Comparison of ENCODE assay signal across 19 cellular contexts in the genomic region with DNA sequence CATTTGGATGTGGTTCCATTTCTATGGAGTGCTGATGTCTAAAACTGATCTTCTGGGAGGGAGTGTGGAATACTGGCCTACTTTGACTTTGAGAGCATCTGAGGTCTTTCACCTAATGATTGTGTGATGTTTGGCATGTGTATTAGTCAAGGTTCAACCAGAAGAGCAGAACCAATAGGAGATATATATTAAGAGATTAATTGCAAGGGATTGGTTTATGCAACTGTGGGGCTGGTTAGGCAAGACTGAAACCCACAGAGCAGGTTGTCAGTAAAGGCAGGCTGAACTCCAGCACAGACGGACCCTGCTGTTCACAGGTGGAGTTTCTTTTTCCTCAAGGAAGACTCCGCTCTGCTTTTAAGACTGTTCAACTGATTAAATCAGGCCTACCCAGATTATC. TPM values are rescaled to one million over a fixed set of nuclear protein-coding genes. Genes with fewer than 3 reads are reported as not detected.
DNase-seq lines count a peak whose midpoint lies in the region; ATAC-seq and TF ChIP-seq lines count a peak whose summit lies in the region.
"Had no signal": no experiment of that assay in that cellular context is flagged by ENCODE, and none has a peak within 500 bp of the region (broad histone marks: within the 10 kb centered on the region; RNA-seq: fewer than 3 reads in every experiment).

No MANE protein-coding gene starts in this region.

- peak overlapping the region; percentile 21 for H3K4me2 ChIP-seq in SK-N-SH
- H3K4me2 ChIP-seq: BLaER1 treated with 17β-estradiol and CSF1 and Interleukin-3, amounts not matched to agents 10 nM and 100 nM had no signal

- H3K4me1 ChIP-seq in SK-N-SH (ENCODE audit: control insufficient read depth in 1 of 2, insufficient read depth in 2 of 2, low read depth in 1 of 2, low read length in 1 of 2) (peaks cover 0 to 19% of the 10 kb centered on the region in 2 experiments; a peak in 2 of 4 replicates), RWPE2 (ENCODE audit: insufficient read depth, poor library complexity, severe bottlenecking) (peaks cover 55% of the 10 kb centered on the region), transverse colon (no peaks in the 10 kb centered on the region)
- H3K4me1 ChIP-seq: BLaER1 treated with 17β-estradiol and CSF1 and Interleukin-3, amounts not matched to agents 10 nM and 100 nM had no signal

- no peaks in the 10 kb centered on the region for H3K36me3 Mint-ChIP-seq in T-helper 17 cell (ENCODE audit: low read depth)
- H3K36me3 Mint-ChIP-seq: T-cell had no signal

- no peak overlapping the region for H3K4me3 ChIP-seq in SK-N-SH (ENCODE audit: low read depth in 2 of 2, low read length in 1 of 2)
- no peak overlapping the region for H3K4me3 ChIP-seq in RWPE2 (ENCODE audit: severe bottlenecking)
- no peak overlapping the region for H3K4me3 ChIP-seq in skin epidermis
- H3K4me3 ChIP-seq in transverse colon, result no peak overlapping the region
- H3K4me3 ChIP-seq: BLaER1 treated with 17β-estradiol and CSF1 and Interleukin-3, amounts not matched to agents 10 nM and 100 nM; thoracic aorta had no signal

- H3K36me3 ChIP-seq in SK-N-SH (replicated peaks in 1 of 2; ENCODE audit: control insufficient read depth in 1 of 2, insufficient read depth in 2 of 2, low read length in 1 of 2), result no peaks in the 10 kb centered on the region
- H3K36me3 ChIP-seq in RWPE2 (ENCODE audit: low read depth), result no peaks in the 10 kb centered on the region
- H3K36me3 ChIP-seq in transverse colon, result no peaks in the 10 kb centered on the region
- H3K36me3 ChIP-seq: BLaER1 treated with 17β-estradiol and CSF1 and Interleukin-3, amounts not matched to agents 10 nM and 100 nM; thoracic aorta had no signal

- CTCF ChIA-PET in SK-N-SH (lab: Yijun Ruan, JAX), result interaction anchor here (0.9 to 1.0 kb wide), 2 partner anchors 10 to 41 kb away, joined by 3 read pairs; no protein-coding TSS in a partner anchor

- H3K27me3 Mint-ChIP-seq in T-helper 17 cell, result peaks cover 4% of the 10 kb centered on the region

- no peaks in the 10 kb centered on the region for H3K27me3 ChIP-seq in SK-N-SH (ENCODE audit: insufficient read depth)
- H3K27me3 ChIP-seq in RWPE2 (ENCODE audit: insufficient read depth, poor library complexity, severe bottlenecking), result no peaks in the 10 kb centered on the region
- H3K27me3 ChIP-seq in transverse colon, result no peaks in the 10 kb centered on the region
- H3K27me3 ChIP-seq: BLaER1 treated with 17β-estradiol and CSF1 and Interleukin-3, amounts not matched to agents 10 nM and 100 nM had no signal

- no peaks in the 10 kb centered on the region for H3K9me2 ChIP-seq in SK-N-SH

- H3F3A ChIP-seq in SK-N-SH (replicated peaks; ENCODE audit: insufficient read depth), result peaks cover 30% of the 10 kb centered on the region

- H2AFZ ChIP-seq in SK-N-SH (ENCODE audit: low read depth), result peak overlapping the region; percentile 6; the same call in 1 of the 2 replicates

- H3K9ac ChIP-seq in SK-N-SH, result peak overlapping the region; percentile 56; the same call in 1 of the 2 replicates
- H3K9ac ChIP-seq: BLaER1 treated with 17β-estradiol and CSF1 and Interleukin-3, amounts not matched to agents 10 nM and 100 nM had no signal

- TF ChIP-seq CTCF in SK-N-SH (IDR thresholded peaks at IDR 0.05), result no peak
- TF ChIP-seq CTCF in RWPE2 (IDR thresholded peaks at IDR 0.05; ENCODE audit: poor library complexity, severe bottlenecking), result no peak
- no peak for TF ChIP-seq CTCF in transverse colon (IDR thresholded peaks at IDR 0.05)

- DNase-seq in SK-N-SH, result no peak
- no peak for DNase-seq in RWPE2 (ENCODE audit: low spot score)
- DNase-seq in epithelial cell of prostate (ENCODE audit: low read depth, low spot score), result peak; percentile 76
- no peak for DNase-seq in transverse colon
- no peak for DNase-seq in NCI-H187 treated with DMSO at 0.1 percent for 48 hours (lab: John Stamatoyannopoulos, UW)
- no peak for DNase-seq in T-helper 17 cell
- DNase-seq: activated CD4-positive, CD25-positive, alpha-beta regulatory T cell; activated naive CD8-positive, alpha-beta T cell treated with anti-CD3 and anti-CD28 coated beads, Interleukin-2, amount 10 ng/mL, durations not matched to agents 7 days and 5 days; DMS 273 treated with DMSO at 0.1 percent for 48 hours; GDM1; MM.1S; NCI-H1694; NCI-H345; T-cell had no signal

- intact Hi-C loops in transverse colon (cut with DNase I; ENCODE audit: low total_unique reads), result no loop called here

- H3K9me3 ChIP-seq in SK-N-SH (no peaks in the 10 kb centered on the region), RWPE2 (ENCODE audit: severe bottlenecking) (no peaks in the 10 kb centered on the region), transverse colon (no peaks in the 10 kb centered on the region), T-helper 17 cell (ENCODE audit: control insufficient read depth, low read length, poor library complexity, severe bottlenecking) (no peaks in the 10 kb centered on the region)
- H3K9me3 ChIP-seq: BLaER1 treated with 17β-estradiol and CSF1 and Interleukin-3, amounts not matched to agents 10 nM and 100 nM; thoracic aorta had no signal

- no peaks in the 10 kb centered on the region for H3K4me1 Mint-ChIP-seq in T-helper 17 cell
- H3K4me1 Mint-ChIP-seq: activated naive CD8-positive, alpha-beta T cell treated with anti-CD3 and anti-CD28 coated beads, Interleukin-2, amount 10 ng/mL, durations not matched to agents 7 days and 5 days; T-cell had no signal

- H4K20me1 ChIP-seq in SK-N-SH (ENCODE audit: insufficient read depth), result no peaks in the 10 kb centered on the region
- H4K20me1 ChIP-seq: BLaER1 treated with 17β-estradiol and CSF1 and Interleukin-3, amounts not matched to agents 10 nM and 100 nM had no signal

- no peak for ATAC-seq in SK-N-SH treated with all-trans-retinoic acid at 6 μM for 48 hours
- ATAC-seq in RWPE2 (ENCODE audit: low read depth), result no peak
- no peak for ATAC-seq in T-helper 17 cell
- ATAC-seq: T-cell had no signal

- in situ Hi-C loops in transverse colon (cut with MboI; ENCODE audit: low pct_ligation_motif_present in 1 of 4, low pct_unique_long_range_greater_than_20kb in 1 of 4, low sequenced_read_pairs in 3 of 4), result no loop called here

- H3K27ac ChIP-seq in SK-N-SH (ENCODE audit: low read depth in 2 of 2, low read length in 1 of 2) (peak overlapping the region in 1 of 2 experiments; percentile 90; a peak in 2 of 4 replicates), RWPE2 (ENCODE audit: poor library complexity, severe bottlenecking) (peak overlapping the region; percentile 96), epithelial cell of prostate (peak overlapping the region; percentile 97), skin epidermis (peak overlapping the region in 11 of 21 experiments; percentile 1 to 65 (median 24)), transverse colon (no peak overlapping the region)
- H3K27ac ChIP-seq: 22Rv1; BLaER1 treated with 17β-estradiol and CSF1 and Interleukin-3, amounts not matched to agents 10 nM and 100 nM; thoracic aorta had no signal

- POLR2A ChIA-PET in SK-N-SH (lab: Yijun Ruan, JAX), result no interaction called here

- no peak for TF ChIP-seq RAD21 in SK-N-SH (IDR thresholded peaks at IDR 0.05; ENCODE audit: low read length)

- H3K4me3 Mint-ChIP-seq in T-helper 17 cell, result no peak overlapping the region
- H3K4me3 Mint-ChIP-seq: activated naive CD8-positive, alpha-beta T cell treated with anti-CD3 and anti-CD28 coated beads, Interleukin-2, amount 10 ng/mL, durations not matched to agents 7 days and 5 days; T-cell had no signal

- TF ChIP-seq EP300 in SK-N-SH (IDR thresholded peaks at IDR 0.05; ENCODE audit: borderline replicate concordance in 1 of 2, low read depth in 1 of 2, low read length in 1 of 2), result no peak
- TF ChIP-seq EP300 in transverse colon (IDR thresholded peaks at IDR 0.05; ENCODE audit: low read depth), result no peak

- no peak for TF ChIP-seq POLR2A in transverse colon (IDR thresholded peaks at IDR 0.05)

- WGBS in SK-N-SH (ENCODE audit: low lambda C conversion rate), result 50% methylated on average over 2 of the region's 2 CpGs
- 69 to 92% methylated on average over 2 of the region's 2 CpGs for WGBS in transverse colon (ENCODE audit: low coverage in 1 of 2), 2 donors

- no peak overlapping the region for H3K27ac Mint-ChIP-seq in T-helper 17 cell
- H3K27ac Mint-ChIP-seq: activated naive CD8-positive, alpha-beta T cell treated with anti-CD3 and anti-CD28 coated beads, Interleukin-2, amount 10 ng/mL, durations not matched to agents 7 days and 5 days; T-cell had no signal

- H3K79me2 ChIP-seq in SK-N-SH (ENCODE audit: insufficient read depth), result peaks cover 79% of the 10 kb centered on the region

TF ChIP-seq in SK-N-SH, 30 proteins besides CTCF, POLR2A, EP300 and RAD21:
- no peak for TF ChIP-seq FOXJ3 (CRISPR knock-in tag; IDR thresholded peaks at IDR 0.05)
- no peak for TF ChIP-seq TEAD4 (IDR thresholded peaks at IDR 0.05; ENCODE audit: borderline replicate concordance, insufficient read depth)
- no peak for TF ChIP-seq POLR2AphosphoS5 (IDR thresholded peaks at IDR 0.05; ENCODE audit: low read depth, low read length)
- TF ChIP-seq, protein P1, sequence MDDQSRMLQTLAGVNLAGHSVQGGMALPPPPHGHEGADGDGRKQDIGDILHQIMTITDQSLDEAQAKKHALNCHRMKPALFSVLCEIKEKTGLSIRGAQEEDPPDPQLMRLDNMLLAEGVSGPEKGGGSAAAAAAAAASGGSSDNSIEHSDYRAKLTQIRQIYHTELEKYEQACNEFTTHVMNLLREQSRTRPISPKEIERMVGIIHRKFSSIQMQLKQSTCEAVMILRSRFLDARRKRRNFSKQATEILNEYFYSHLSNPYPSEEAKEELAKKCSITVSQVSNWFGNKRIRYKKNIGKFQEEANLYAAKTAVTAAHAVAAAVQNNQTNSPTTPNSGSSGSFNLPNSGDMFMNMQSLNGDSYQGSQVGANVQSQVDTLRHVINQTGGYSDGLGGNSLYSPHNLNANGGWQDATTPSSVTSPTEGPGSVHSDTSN (IDR thresholded peaks at IDR 0.05), result no peak

TF ChIP-seq in SK-N-SH treated with all-trans-retinoic acid at 6 μM for 48 hours, 23 proteins besides CTCF, POLR2A, EP300 and RAD21 (continues in another document):
- TF ChIP-seq OSR1 (CRISPR knock-in tag; IDR thresholded peaks at IDR 0.05), result no peak
- no peak for TF ChIP-seq ZFP30 (CRISPR knock-in tag; IDR thresholded peaks at IDR 0.05)
- no peak for TF ChIP-seq RARB (CRISPR knock-in tag; IDR thresholded peaks at IDR 0.05)
- TF ChIP-seq TOX (CRISPR knock-in tag; IDR thresholded peaks at IDR 0.05; ENCODE audit: borderline replicate concordance), result no peak
- TF ChIP-seq ZNF70 (CRISPR knock-in tag; IDR thresholded peaks at IDR 0.05), result no peak
- TF ChIP-seq ZC3H10 (CRISPR knock-in tag; IDR thresholded peaks at IDR 0.05), result no peak
- no peak for TF ChIP-seq ZNF8 (CRISPR knock-in tag; IDR thresholded peaks at IDR 0.05)
- TF ChIP-seq TCF4 (CRISPR knock-in tag; IDR thresholded peaks at IDR 0.05; ENCODE audit: borderline replicate concordance), result no peak
- TF ChIP-seq BACH2 (CRISPR knock-in tag; IDR thresholded peaks at IDR 0.05; ENCODE audit: borderline replicate concordance), result no peak

RNA-seq across cellular contexts. Expression of a gene that starts 11.6 kb away (rescaled TPM):
- 6.4 and 7.2 TPM in 2 replicates for polyA plus RNA-seq in SK-N-SH (2012; rRNA removed)
- 10.0 and 11.4 TPM in 2 replicates for polyA plus RNA-seq in SK-N-SH (2012; cell fraction: cytosol; rRNA removed)
- polyA plus RNA-seq in SK-N-SH (2012; cell fraction: nucleus; rRNA removed), result 2.3 and 4.7 TPM in 2 replicates
- 1 to 10 TPM in 2 of 4 donors, under 1 TPM in 2; 0.75 to 1.7 (median 1.3) TPM for total RNA-seq in transverse colon
- total RNA-seq in T-helper 17 cell, result 1 to 10 TPM; 1.2 to 2.0 TPM

Comparison
In these comparisons a context has a peak if more than half of its experiments do, and no peak if none do; other contexts are left out.
1. H3K27ac ChIP-seq: peak in RWPE2 (single experiment), epithelial cell of prostate (single experiment) and skin epidermis (11 of 21); none in transverse colon (0 of 4).